ENCODE assay signal across 19 cellular contexts in the genomic region with DNA sequence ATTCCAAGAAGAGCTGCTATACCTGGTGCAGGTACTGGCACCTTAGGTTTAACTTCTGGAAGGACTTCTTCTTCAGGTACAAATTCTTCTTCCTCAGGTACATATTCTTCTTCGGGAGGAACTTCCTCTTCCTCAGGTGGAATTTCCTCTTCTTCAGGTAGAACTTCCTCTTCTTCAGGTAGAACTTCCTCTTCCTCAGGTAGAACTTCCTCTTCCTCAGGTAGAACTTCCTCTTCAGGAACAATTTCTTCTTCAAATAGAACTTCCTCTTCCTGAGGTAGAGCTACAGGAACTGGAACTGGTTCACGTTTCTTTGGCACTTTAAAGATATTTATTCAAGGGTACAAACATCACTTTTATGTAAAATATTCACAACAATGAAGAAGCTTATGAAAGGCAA.
"Had no signal": no experiment of that assay in that cellular context is flagged by ENCODE, and none has a peak within 500 bp of the region (broad histone marks: within the 10 kb centered on the region; RNA-seq: fewer than 3 reads in every experiment).

No MANE protein-coding gene starts in this region.

- H3K27ac Mint-ChIP-seq: nephron had no signal

- H3K9me3 Mint-ChIP-seq: nephron had no signal

- H3K27me3 ChIP-seq: stomach, transverse colon had no signal

- H3K9me3 ChIP-seq: mucosa of descending colon, psoas muscle, stomach, thoracic aorta, transverse colon had no signal

- H3K4me1 ChIP-seq: parathyroid adenoma, stomach, transverse colon had no signal

- H3K27ac ChIP-seq: parathyroid adenoma, skin epidermis, stomach, thoracic aorta, transverse colon had no signal

- H3K4me3 ChIP-seq: mucosa of descending colon, psoas muscle, skin epidermis, stomach, thoracic aorta, transverse colon had no signal

- H3K36me3 ChIP-seq: stomach, thoracic aorta, transverse colon had no signal

- H3K4me1 Mint-ChIP-seq: nephron had no signal

- DNase-seq: effector memory CD4-positive, alpha-beta T cell; islet precursor cell; mammary epithelial cell; mucosa of descending colon; psoas muscle; retina; stimulated activated CD4-positive, alpha-beta T cell treated with anti-CD3 and anti-CD28 coated beads, Interleukin-2, amount 100 ng/mL, for 24 hours; stimulated activated CD4-positive, alpha-beta T cell treated with anti-CD3 and anti-CD28 coated beads, Interleukin-4, amount 100 ng/mL, for 4 hours; stimulated activated naive CD4-positive, alpha-beta T cell; stomach; substantia nigra; transverse colon had no signal

- ATAC-seq: esophagus mucosa, left lobe of liver, mucosa of descending colon, psoas muscle, sciatic nerve had no signal

- H3K4me3 Mint-ChIP-seq: nephron had no signal
